In the genomic region with DNA sequence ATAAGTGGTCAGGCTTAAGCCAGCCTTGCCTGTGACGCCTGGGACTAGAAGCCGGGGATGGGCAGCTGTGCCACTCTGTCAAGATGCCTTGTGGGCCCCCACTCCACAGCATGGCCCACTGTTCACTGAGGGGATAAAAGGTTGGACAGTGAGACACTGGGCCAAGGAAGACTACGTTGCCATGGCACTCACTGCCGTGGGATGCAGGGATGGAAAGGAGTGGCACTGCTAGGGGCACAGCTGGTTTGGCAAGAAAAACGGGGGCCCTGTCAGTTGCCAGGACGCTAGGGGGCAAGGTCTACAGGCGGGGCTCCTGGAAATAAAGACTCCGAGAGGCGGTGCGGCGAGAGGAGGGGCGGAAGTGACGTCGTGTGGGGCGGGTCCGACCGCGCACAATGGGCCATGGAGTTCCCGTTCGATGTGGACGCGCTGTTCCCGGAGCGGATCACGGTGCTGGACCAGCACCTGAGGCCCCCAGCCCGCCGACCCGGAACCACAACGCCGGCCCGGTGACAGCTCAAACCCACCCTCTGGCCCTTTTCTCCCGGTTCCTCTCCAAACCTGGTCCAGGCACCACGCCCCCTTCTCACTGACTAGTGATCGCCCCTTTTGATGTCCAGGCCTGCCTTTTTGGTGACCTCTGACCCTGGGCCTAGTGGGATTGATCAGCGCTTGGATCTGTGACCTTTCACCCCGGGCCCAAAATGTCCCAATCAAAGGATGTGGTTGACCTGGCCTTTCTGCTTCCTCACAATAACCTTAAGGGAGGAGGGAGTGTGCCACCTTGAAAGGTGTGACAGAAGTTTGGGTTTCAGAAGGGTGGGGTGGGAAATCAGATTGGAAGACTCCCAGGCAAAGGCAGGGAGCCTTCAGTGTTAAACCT, we compare ENCODE assay signal across 8 cellular contexts. TPM values are rescaled to one million over a fixed set of nuclear protein-coding genes. Genes with fewer than 3 reads are reported as not detected.
DNase-seq lines count a peak whose midpoint lies in the region; ATAC-seq, FAIRE-seq and TF ChIP-seq lines count a peak whose summit lies in the region.

Gene ATAT1, plus strand, starts transcription at position 391 of the 883 bp plus-strand sequence.

- peaks cover 6% of the 10 kb centered on the region for H3K36me3 Mint-ChIP-seq in T-helper 17 cell (ENCODE audit: low read depth)

- peak within 1 kb of the TSS; percentile 89 to 90 for H3K27ac ChIP-seq in right atrium auricular region

- peaks cover 0 to 13% of the 10 kb centered on the region in 2 donors for H3K4me1 ChIP-seq in right atrium auricular region

- peak within 1 kb of the TSS; percentile 92 for H3K4me3 Mint-ChIP-seq in T-helper 17 cell

- ATAC-seq in T-helper 17 cell, result peak; percentile 100

- FAIRE-seq in urothelium cell line (lab: Jason Lieb, UNC), result peak; percentile 20

- peak within 1 kb of the TSS; percentile 54 for H3K4me3 ChIP-seq in HFF-Myc (replicated peaks; ENCODE audit: low read depth, low read length)
- peak within 1 kb of the TSS; percentile 52 to 59 for H3K4me3 ChIP-seq in right atrium auricular region

- peak within 1 kb of the TSS; percentile 94 for H3K27ac Mint-ChIP-seq in T-helper 17 cell

- peaks cover 54% of the 10 kb centered on the region for H3K36me3 ChIP-seq in right atrium auricular region

- H3K4me1 Mint-ChIP-seq in T-helper 17 cell, result peaks cover 17% of the 10 kb centered on the region

- peak; percentile 52 for TF ChIP-seq CTCF in HFF-Myc (IDR thresholded peaks at IDR 0.05; ENCODE audit: low read depth, low read length, missing control alignments)
- TF ChIP-seq CTCF in right atrium auricular region (IDR thresholded peaks at IDR 0.05), result peak in 1 of 2 donors; percentile 66

- H3K9me3 ChIP-seq in T-helper 17 cell (ENCODE audit: control insufficient read depth, low read length, poor library complexity, severe bottlenecking) (no peaks in the 10 kb centered on the region), right atrium auricular region (no peaks in the 10 kb centered on the region)

- no peaks in the 10 kb centered on the region for H3K27me3 ChIP-seq in right atrium auricular region

- H3K27me3 Mint-ChIP-seq in T-helper 17 cell, result no peaks in the 10 kb centered on the region

- in situ Hi-C loops in G401 (cut with HindIII; ENCODE audit: low sequenced_read_pairs), result no loop called here

- DNase-seq in G401 (ENCODE audit: low spot score) (peak; percentile 89), HFF-Myc (ENCODE audit: extremely low read depth, low read depth) (no peak), NCI-H1105 treated with DMSO at 0.1 percent for 48 hours (lab: John Stamatoyannopoulos, UW) (peak; percentile 82), T-helper 17 cell (peak; percentile 81 to 85 (median 83)), amygdala (lab: John Stamatoyannopoulos, UW) (peak; percentile 40 to 96 (median 82)), right atrium auricular region (ENCODE audit: low spot score) (peak; percentile 94), pulmonary artery endothelial cell (ENCODE audit: low read depth, low spot score) (peak; percentile 58), urothelium cell line (ENCODE audit: low spot score) (peak; percentile 89)

RNA-seq across cellular contexts. Expression of gene ATAT1, which starts in this region (rescaled TPM):
- 0.68 and 1.7 TPM in 2 replicates for total RNA-seq in G401 (2014; rRNA removed; shearing (Covaris generic))
- total RNA-seq in T-helper 17 cell, result 1 to 10 TPM; 5.6 to 6.6 TPM
- 1 to 10 TPM; 1.6 to 1.8 TPM for total RNA-seq in right atrium auricular region
- total RNA-seq in pulmonary artery endothelial cell, result 2.6 and 2.8 TPM in 2 replicates
